17 cellular contexts compared by ENCODE assay signal in genomic region chr20:16241911-16242310, GRCh38.
A peak's percentile ranks its signal among the peaks of the same experiment; 100 is the strongest.
DNase-seq lines count a peak whose midpoint lies in the region; ATAC-seq and TF ChIP-seq lines count a peak whose summit lies in the region.
"Had no signal": no experiment of that assay in that cellular context is flagged by ENCODE, and none has a peak within 500 bp of the region (broad histone marks: within the 10 kb centered on the region; RNA-seq: fewer than 3 reads in every experiment).

No MANE protein-coding gene starts in this region.

- peak; percentile 26; the same call in 1 of the 3 replicates for TF ChIP-seq CTCF in GM12872 (IDR thresholded peaks at IDR 0.05; ENCODE audit: insufficient read depth, low read depth, low read length)
- peak; percentile 35 for TF ChIP-seq CTCF in endodermal cell (conservative IDR thresholded peaks at IDR 0.05)
- peak; percentile 5 for TF ChIP-seq CTCF in neural progenitor cell (IDR thresholded peaks at IDR 0.05)
- no peak for TF ChIP-seq CTCF in colonic mucosa (IDR thresholded peaks at IDR 0.05)
- TF ChIP-seq CTCF in vagina (IDR thresholded peaks at IDR 0.05), result no peak

- H3K27ac ChIP-seq in endodermal cell (ENCODE audit: low read depth, low read length) (no peak overlapping the region), neural progenitor cell (no peak overlapping the region), colonic mucosa (no peak overlapping the region), aorta (ENCODE audit: low read depth in 1 of 2, low read length in 2 of 2) (no peak overlapping the region), vagina (no peak overlapping the region)
- H3K27ac ChIP-seq: body of pancreas, epithelial cell of prostate, prostate gland, suprapubic skin had no signal

- H3K4me3 Mint-ChIP-seq in endodermal cell, result no peak overlapping the region
- H3K4me3 Mint-ChIP-seq in neural progenitor cell, result no peak overlapping the region
- H3K4me3 Mint-ChIP-seq: T-helper 2 cell treated with Interferon-gamma antibody and Interleukin-4, amounts not matched to agents 5 μg/mL and 100 μg/mL, for 36 hours had no signal

- H3K27me3 ChIP-seq in endodermal cell (ENCODE audit: control insufficient read depth, insufficient read depth, low read length, poor library complexity, severe bottlenecking) (no peaks in the 10 kb centered on the region), neural progenitor cell (peaks cover 59% of the 10 kb centered on the region), colonic mucosa (no peaks in the 10 kb centered on the region), aorta (ENCODE audit: control insufficient read depth in 1 of 2, insufficient read depth in 2 of 2, low read length in 1 of 2) (no peaks in the 10 kb centered on the region), vagina (no peaks in the 10 kb centered on the region)
- H3K27me3 ChIP-seq: body of pancreas, suprapubic skin had no signal

- no peaks in the 10 kb centered on the region for H3K27me3 Mint-ChIP-seq in endodermal cell (ENCODE audit: insufficient read depth)
- H3K27me3 Mint-ChIP-seq in neural progenitor cell (ENCODE audit: insufficient read depth, low read depth), result peaks cover 2% of the 10 kb centered on the region

- H3K4me1 ChIP-seq in endodermal cell (ENCODE audit: control insufficient read depth, insufficient read depth, low read length) (peaks cover 4% of the 10 kb centered on the region), neural progenitor cell (peaks cover 2% of the 10 kb centered on the region), colonic mucosa (no peaks in the 10 kb centered on the region), aorta (ENCODE audit: control insufficient read depth in 1 of 2, insufficient read depth in 2 of 2, low read length in 2 of 2) (no peaks in the 10 kb centered on the region), vagina (no peaks in the 10 kb centered on the region)
- H3K4me1 ChIP-seq: body of pancreas, prostate gland, suprapubic skin had no signal

- no peak overlapping the region for H2AFZ ChIP-seq in neural progenitor cell (replicated peaks)

- peaks cover 11% of the 10 kb centered on the region for H3F3A ChIP-seq in neural progenitor cell (ENCODE audit: low read depth)

- peaks cover 3% of the 10 kb centered on the region for H4K20me1 ChIP-seq in neural progenitor cell (ENCODE audit: low read depth)

- H3K4me1 Mint-ChIP-seq in endodermal cell (peaks cover 9% of the 10 kb centered on the region), neural progenitor cell (peaks cover 18% of the 10 kb centered on the region)

- H3K4me3 ChIP-seq in endodermal cell (ENCODE audit: low read length) (no peak overlapping the region), neural progenitor cell (no peak overlapping the region), colonic mucosa (no peak overlapping the region), aorta (ENCODE audit: low read length in 2 of 2) (no peak overlapping the region), vagina (no peak overlapping the region)
- H3K4me3 ChIP-seq: body of pancreas, prostate gland, suprapubic skin had no signal

- no peaks in the 10 kb centered on the region for H3K79me2 ChIP-seq in neural progenitor cell (ENCODE audit: low read depth)

- H3K36me3 Mint-ChIP-seq in endodermal cell (ENCODE audit: low read depth) (no peaks in the 10 kb centered on the region), neural progenitor cell (peaks cover 6% of the 10 kb centered on the region)

- H3K9me3 Mint-ChIP-seq in endodermal cell, result peaks cover 23% of the 10 kb centered on the region
- H3K9me3 Mint-ChIP-seq in neural progenitor cell, result peaks cover 28% of the 10 kb centered on the region
- H3K9me3 Mint-ChIP-seq: T-helper 2 cell treated with Interferon-gamma antibody and Interleukin-4, amounts not matched to agents 5 μg/mL and 100 μg/mL, for 36 hours had no signal

- H3K4me2 ChIP-seq in neural progenitor cell, result no peak overlapping the region

- H3K27ac Mint-ChIP-seq in endodermal cell (no peak overlapping the region), neural progenitor cell (no peak overlapping the region)
- H3K27ac Mint-ChIP-seq: T-helper 2 cell treated with Interferon-gamma antibody and Interleukin-4, amounts not matched to agents 5 μg/mL and 100 μg/mL, for 36 hours had no signal

- ATAC-seq in aorta (ENCODE audit: low FRiP score) (no peak), GM19023 (IDR thresholded peaks at IDR 0.05; ENCODE audit: unreplicated experiment) (no peak)
- ATAC-seq: body of pancreas had no signal

- H3K9ac ChIP-seq in endodermal cell (ENCODE audit: extremely low read depth, low read length, poor library complexity, severe bottlenecking) (no peak overlapping the region), neural progenitor cell (no peak overlapping the region), colonic mucosa (ENCODE audit: low read depth in 2 of 2, low read length in 2 of 2) (no peak overlapping the region)

- no peak for TF ChIP-seq POLR2A in vagina (IDR thresholded peaks at IDR 0.05)

- DNase-seq in NCI-H82 (lab: John Stamatoyannopoulos, UW) (peak; percentile 66), endodermal cell (peak; percentile 31), neural progenitor cell (ENCODE audit: low spot score) (no peak), colonic mucosa (no peak), aorta (no peak), vagina (ENCODE audit: extremely low spot score in 2 of 2) (no peak)
- DNase-seq: activated CD4-positive, alpha-beta T cell treated with anti-CD3 and anti-CD28 coated beads, Interleukin-2, amount 50 U/mL, for 4 hours; activated effector memory CD4-positive, alpha-beta T cell treated with anti-CD3 and anti-CD28 coated beads, Interleukin-2, amount 50 U/mL, for 16 hours; body of pancreas; COR-L47; NCI-H1436 had no signal

- H3K36me3 ChIP-seq in endodermal cell (ENCODE audit: control insufficient read depth, insufficient read depth, low read length) (no peaks in the 10 kb centered on the region), neural progenitor cell (no peaks in the 10 kb centered on the region), colonic mucosa (no peaks in the 10 kb centered on the region), aorta (ENCODE audit: control insufficient read depth in 1 of 2, insufficient read depth in 2 of 2, low read length in 1 of 2) (no peaks in the 10 kb centered on the region), vagina (no peaks in the 10 kb centered on the region)
- H3K36me3 ChIP-seq: prostate gland, suprapubic skin had no signal

- intact Hi-C loops in colonic mucosa (cut with DNase I) (no loop called here), aorta (cut with DNase I) (no loop called here), vagina (cut with DNase I) (no loop called here)

- H3K9me3 ChIP-seq in endodermal cell (ENCODE audit: control insufficient read depth, low read length), result peaks cover 31% of the 10 kb centered on the region
- no peaks in the 10 kb centered on the region for H3K9me3 ChIP-seq in neural progenitor cell (ENCODE audit: low read depth)
- H3K9me3 ChIP-seq in colonic mucosa, result no peaks in the 10 kb centered on the region
- peaks cover 8% of the 10 kb centered on the region for H3K9me3 ChIP-seq in aorta (ENCODE audit: control insufficient read depth, low read length)
- H3K9me3 ChIP-seq in vagina, result no peaks in the 10 kb centered on the region
- H3K9me3 ChIP-seq: body of pancreas, prostate gland, suprapubic skin had no signal

Comparison
In these comparisons a context has a peak if more than half of its experiments do, and no peak if none do; other contexts are left out.
1. CTCF ChIP-seq: peak in GM12872 (single experiment), endodermal cell (single experiment) and neural progenitor cell (single experiment); none in colonic mucosa (single experiment) and vagina (0 of 3).
2. DNase-seq: peak in NCI-H82 (single experiment) and endodermal cell (single experiment); none in neural progenitor cell (single experiment), colonic mucosa (single experiment), aorta (0 of 2) and vagina (0 of 2).